ENCODE assay signal across 8 cellular contexts in the genomic region with DNA sequence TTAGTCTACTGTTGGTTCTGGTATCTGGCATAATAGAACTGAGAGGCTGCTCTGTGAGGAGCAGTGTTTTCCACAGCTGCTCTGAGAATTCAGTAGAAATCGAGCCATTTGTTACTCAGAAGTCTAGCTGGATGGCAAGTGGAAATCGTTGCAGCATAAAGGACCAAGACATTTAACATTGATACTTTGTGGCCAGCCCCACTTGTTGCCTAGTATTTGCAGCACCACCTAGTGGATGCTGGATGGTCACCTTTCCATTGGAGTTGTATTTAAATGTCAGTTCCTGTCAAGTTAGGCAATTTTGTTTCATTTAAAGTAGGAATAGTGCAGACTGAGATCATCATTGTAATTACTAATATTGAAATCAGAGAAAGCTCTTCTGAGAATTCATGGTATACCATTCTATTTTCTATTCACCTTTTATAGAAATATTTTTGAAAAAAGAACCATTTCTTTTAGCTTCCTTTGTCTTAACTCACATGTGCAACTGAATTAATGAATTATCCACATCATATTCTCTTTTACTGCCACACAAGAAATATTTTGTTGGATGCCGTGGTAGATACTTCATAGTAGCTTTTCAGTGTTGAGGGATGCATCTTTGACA.
A peak's percentile ranks its signal among the peaks of the same experiment; 100 is the strongest.
DNase-seq lines count a peak whose midpoint lies in the region; ATAC-seq lines count a peak whose summit lies in the region.

No MANE protein-coding gene starts in this region.

- H3K4me3 Mint-ChIP-seq in activated naive CD8-positive, alpha-beta T cell treated with anti-CD3 and anti-CD28 coated beads for 36 hours: no peak overlapping the region

- ATAC-seq in GM21390 (IDR thresholded peaks at IDR 0.05; ENCODE audit: unreplicated experiment) (peak; percentile 65), GM18519 (IDR thresholded peaks at IDR 0.05; ENCODE audit: low FRiP score, unreplicated experiment) (no peak)

- 0 out of 2 replicates have a peak overlapping the region, but pooled peaks have one; percentile 34 for H3K27ac ChIP-seq in SK-N-MC

- peaks cover 19% of the 10 kb centered on the region for H3K9me3 ChIP-seq in SK-N-MC (ENCODE audit: low read depth, low read length)

- no peaks in the 10 kb centered on the region for H3K27me3 Mint-ChIP-seq in activated naive CD8-positive, alpha-beta T cell treated with anti-CD3 and anti-CD28 coated beads for 36 hours

- H3K9ac ChIP-seq in SK-N-MC (ENCODE audit: insufficient read length): no peak overlapping the region

- no peak overlapping the region for H3K4me3 ChIP-seq in SK-N-MC

- DNase-seq in DMS153 treated with DMSO at 0.1 percent for 48 hours (lab: John Stamatoyannopoulos, UW; ENCODE audit: unreplicated experiment): peak; percentile 43
- DNase-seq in KBM-7: peak; percentile 71
- peak; percentile 22 for DNase-seq in SK-N-MC (ENCODE audit: low read depth, low spot score)
- peak; percentile 66 for DNase-seq in activated naive CD8-positive, alpha-beta T cell treated with anti-CD3 and anti-CD28 coated beads for 36 hours
- DNase-seq in hepatic stellate cell (ENCODE audit: low spot score): peak; percentile 21
- peak; percentile 37 for DNase-seq in smooth muscle cell of the brain vasculature (ENCODE audit: low read depth, low spot score)

- H3K9me3 Mint-ChIP-seq in activated naive CD8-positive, alpha-beta T cell treated with anti-CD3 and anti-CD28 coated beads for 36 hours: peaks cover 7% of the 10 kb centered on the region

- H3K36me3 ChIP-seq in SK-N-MC (ENCODE audit: insufficient read depth, low read length): peaks cover 89% of the 10 kb centered on the region

- peak overlapping the region; percentile 73 for H3K27ac Mint-ChIP-seq in activated naive CD8-positive, alpha-beta T cell treated with anti-CD3 and anti-CD28 coated beads for 36 hours

- H3K4me1 Mint-ChIP-seq in activated naive CD8-positive, alpha-beta T cell treated with anti-CD3 and anti-CD28 coated beads for 36 hours: peaks cover 35% of the 10 kb centered on the region

- in situ Hi-C loops in KBM-7 (cut with MboI; ENCODE audit: low pct_unique_long_range_greater_than_20kb, low sequenced_read_pairs): no loop called here

- peaks cover 23% of the 10 kb centered on the region for H3K36me3 Mint-ChIP-seq in activated naive CD8-positive, alpha-beta T cell treated with anti-CD3 and anti-CD28 coated beads for 36 hours

Comparison
In these comparisons a context has a peak if more than half of its experiments do, and no peak if none do; other contexts are left out.
1. DNase-seq: peak in every context shown above with its lines; median percentile 71 in KBM-7; 66 in activated naive CD8-positive, alpha-beta T cell treated with anti-CD3 and anti-CD28 coated beads for 36 hours; 43 in DMS153 treated with DMSO at 0.1 percent for 48 hours; 37 in smooth muscle cell of the brain vasculature; 22 in SK-N-MC; 21 in hepatic stellate cell.